ENCODE assay signal across 10 cellular contexts in the genomic region with DNA sequence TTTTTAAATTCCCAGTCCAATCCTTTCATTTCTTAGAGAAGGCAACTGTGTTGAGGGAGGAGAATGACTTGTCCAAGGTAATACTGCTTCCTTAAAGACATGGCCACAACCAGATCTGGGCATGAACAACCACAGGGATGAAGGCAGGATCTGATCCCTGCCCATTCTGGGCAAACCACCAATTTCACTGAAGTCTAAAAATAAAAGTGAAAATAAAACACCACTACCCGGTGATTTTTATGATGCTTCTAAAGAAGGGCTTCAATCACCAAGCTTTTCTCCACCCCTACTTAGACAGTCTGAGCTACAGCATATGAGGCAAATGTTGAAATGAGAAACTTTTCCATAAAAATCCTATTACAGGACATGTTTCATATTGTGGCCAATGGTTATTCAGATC.
A peak's percentile ranks its signal among the peaks of the same experiment; 100 is the strongest.
DNase-seq lines count a peak whose midpoint lies in the region; ATAC-seq and TF ChIP-seq lines count a peak whose summit lies in the region.
"Had no signal": no experiment of that assay in that cellular context is flagged by ENCODE, and none has a peak within 500 bp of the region (broad histone marks: within the 10 kb centered on the region; RNA-seq: fewer than 3 reads in every experiment).

No MANE protein-coding gene starts in this region.

- no peak overlapping the region for H3K4me3 ChIP-seq in breast epithelium
- no peak overlapping the region for H3K4me3 ChIP-seq in fibroblast of lung (replicated peaks in 1 of 4; ENCODE audit: control extremely low read depth in 1 of 4, insufficient read depth in 1 of 4, low read depth in 3 of 4, low read length in 4 of 4)
- H3K4me3 ChIP-seq in thoracic aorta: peak overlapping the region; percentile 34

- peak overlapping the region; percentile 80 for H3K27ac Mint-ChIP-seq in MCF 10A (ENCODE audit: low read depth, unreplicated experiment)

- peak; percentile 25 for ATAC-seq in thoracic aorta (ENCODE audit: insufficient number of reproducible peaks, low FRiP score, low read depth)
- ATAC-seq: left colon had no signal

- H3K27me3 ChIP-seq in breast epithelium (no peaks in the 10 kb centered on the region), fibroblast of lung (ENCODE audit: control insufficient read depth, insufficient read depth, low read length) (no peaks in the 10 kb centered on the region), thoracic aorta (replicated peaks; ENCODE audit: insufficient read depth) (no peaks in the 10 kb centered on the region)

- intact Hi-C loops in MCF 10A (cut with micrococcal nuclease): no loop called here
- intact Hi-C loops in breast epithelium (cut with DNase I; ENCODE audit: low total_unique reads): no loop called here

- H3K4me2 ChIP-seq in fibroblast of lung (ENCODE audit: extremely low read depth, insufficient read depth, low read length): peak overlapping the region; percentile 21

- no TSS peak for BruUV-seq in MCF 10A (replicated peaks; lab: Mats Ljungman, UMichigan)

- H3K9me3 ChIP-seq in breast epithelium (no peaks in the 10 kb centered on the region), fibroblast of lung (ENCODE audit: control insufficient read depth, insufficient read depth, low read depth, low read length) (no peaks in the 10 kb centered on the region), thoracic aorta (no peaks in the 10 kb centered on the region)

- TF ChIP-seq POLR2A in breast epithelium (IDR thresholded peaks at IDR 0.05): no peak

- H4K20me1 ChIP-seq in fibroblast of lung (ENCODE audit: control insufficient read depth, extremely low read depth, insufficient read depth, low read length): no peaks in the 10 kb centered on the region

- POLR2A ChIA-PET in MCF 10A (lab: Yijun Ruan, JAX): interaction anchor here (0.6 to 8.4 kb wide), 21 partner anchors 9 to 163 kb away, joined by 3 to 126 read pairs (median 6); a partner anchor contains a TSS

- TF ChIP-seq CTCF in MCF 10A (IDR thresholded peaks at IDR 0.05; ENCODE audit: unreplicated experiment): no peak
- TF ChIP-seq CTCF in breast epithelium (IDR thresholded peaks at IDR 0.05): no peak
- no peak for TF ChIP-seq CTCF in fibroblast of lung (conservative IDR thresholded peaks at IDR 0.05 in 1 of 2, IDR thresholded peaks at IDR 0.05 in 1 of 2; ENCODE audit: low read depth in 1 of 2, low read length in 2 of 2)
- TF ChIP-seq CTCF in thoracic aorta (IDR thresholded peaks at IDR 0.05): no peak

- H3K4me3 Mint-ChIP-seq in MCF 10A (ENCODE audit: unreplicated experiment): no peak overlapping the region

- H3K36me3 Mint-ChIP-seq in MCF 10A (ENCODE audit: insufficient read depth, unreplicated experiment): peaks cover 42% of the 10 kb centered on the region

- no peak overlapping the region for H2AFZ ChIP-seq in fibroblast of lung (ENCODE audit: low read length)

- DNase-seq in MCF 10A (ENCODE audit: unreplicated experiment): peak; percentile 55
- DNase-seq in breast epithelium (ENCODE audit: low spot score in 2 of 2): no peak
- peak; percentile 13 for DNase-seq in OCI-M1 (lab: John Stamatoyannopoulos, UW)
- peak in 1 of 2 donors; percentile 43 for DNase-seq in fibroblast of lung (ENCODE audit: low read depth in 2 of 2)
- no peak for DNase-seq in thoracic aorta (ENCODE audit: low spot score)
- no peak for DNase-seq in D341Med (ENCODE audit: low spot score)
- no peak for DNase-seq in DMS153 treated with DMSO at 0.1 percent for 48 hours (lab: John Stamatoyannopoulos, UW; ENCODE audit: unreplicated experiment)
- no peak for DNase-seq in islet precursor cell
- DNase-seq: left colon; stimulated activated CD4-positive, alpha-beta T cell treated with anti-CD3 and anti-CD28 coated beads, Interleukin-1b, Interleukin-23, amount 100 ng/mL, for 48 hours had no signal

- H3K9me3 Mint-ChIP-seq in MCF 10A (ENCODE audit: unreplicated experiment): no peaks in the 10 kb centered on the region

- H3K4me1 ChIP-seq in breast epithelium (no peaks in the 10 kb centered on the region), fibroblast of lung (ENCODE audit: control insufficient read depth, extremely low read depth, insufficient read depth, low read length) (peaks cover 20% of the 10 kb centered on the region), thoracic aorta (ENCODE audit: control insufficient read depth in 1 of 2, low read depth in 2 of 2) (peaks cover 33 to 61% of the 10 kb centered on the region in 2 donors)

- peaks cover 85% of the 10 kb centered on the region for H3K4me1 Mint-ChIP-seq in MCF 10A (ENCODE audit: insufficient read depth, unreplicated experiment)

- no peaks in the 10 kb centered on the region for H3K27me3 Mint-ChIP-seq in MCF 10A (ENCODE audit: insufficient read depth, unreplicated experiment)

- H3K27ac ChIP-seq in breast epithelium (peak overlapping the region in 1 of 2 donors; percentile 13), fibroblast of lung (ENCODE audit: insufficient read depth, low read length) (no peak overlapping the region), thoracic aorta (peak overlapping the region; percentile 77 to 83)

- no peak overlapping the region for H3K9ac ChIP-seq in fibroblast of lung (ENCODE audit: insufficient read depth, low read length)

- CTCF ChIA-PET in MCF 10A (lab: Yijun Ruan, JAX): interaction anchor here (0.6 to 2.9 kb wide), 9 partner anchors 9 to 147 kb away, joined by 3 to 16 read pairs (median 5); no protein-coding TSS in a partner anchor

- H3K79me2 ChIP-seq in fibroblast of lung (ENCODE audit: control insufficient read depth, insufficient read depth, low read length): peaks cover 63% of the 10 kb centered on the region

- no peaks in the 10 kb centered on the region for H3K36me3 ChIP-seq in breast epithelium
- no peaks in the 10 kb centered on the region for H3K36me3 ChIP-seq in fibroblast of lung (ENCODE audit: control insufficient read depth, insufficient read depth, low read length)
- H3K36me3 ChIP-seq in thoracic aorta: no peaks in the 10 kb centered on the region

Comparison
In these comparisons a context has a peak if more than half of its experiments do, and no peak if none do; other contexts are left out.
1. DNase-seq: peak in MCF 10A (single experiment) and OCI-M1 (single experiment); none in breast epithelium (0 of 2), thoracic aorta (single experiment), D341Med (single experiment), DMS153 treated with DMSO at 0.1 percent for 48 hours (single experiment) and islet precursor cell (single experiment).